ENCODE assay signal across 34 cellular contexts in the genomic region with DNA sequence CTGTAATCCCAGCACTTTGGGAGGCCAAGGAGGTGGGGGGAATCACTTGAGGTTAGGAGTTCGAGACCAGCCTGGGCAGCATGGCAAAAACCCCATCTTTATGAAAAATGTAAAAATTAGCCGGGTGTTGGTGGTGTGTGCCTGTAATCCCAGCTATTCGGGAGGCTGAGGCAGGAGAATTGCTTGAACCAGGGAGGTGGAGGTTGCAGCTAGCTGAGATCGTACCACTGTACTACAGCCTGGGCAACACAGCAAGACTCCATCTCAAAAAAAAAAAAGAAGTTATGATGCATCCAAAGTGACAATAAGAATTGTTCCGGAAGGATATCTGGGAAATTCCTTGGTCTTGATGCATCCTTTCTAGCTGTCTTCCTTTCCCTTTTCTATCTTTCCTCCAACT.
"Had no signal": no experiment of that assay in that cellular context is flagged by ENCODE, and none has a peak within 500 bp of the region (broad histone marks: within the 10 kb centered on the region; RNA-seq: fewer than 3 reads in every experiment).

No MANE protein-coding gene starts in this region.

- H3K27ac ChIP-seq: adrenal gland, Peyer's patch, VCaP had no signal

- H3K9me3 Mint-ChIP-seq: activated CD4-positive, alpha-beta memory T cell treated with anti-CD3 and anti-CD28 coated beads, Interleukin-2, amount 10 ng/mL, durations not matched to agents 7 days and 5 days; activated naive CD8-positive, alpha-beta T cell treated with anti-CD3 and anti-CD28 coated beads, Interleukin-2, amount 10 ng/mL, durations not matched to agents 7 days and 5 days; activated T-cell treated with anti-CD3 and anti-CD28 coated beads, Interleukin-2, amount 50 U/mL, for 72 hours; activated T-helper 17 cell treated with anti-CD3 and anti-CD28 coated beads, Interleukin-2, amount 50 U/mL, for 72 hours; T-cell had no signal

- H3K36me3 ChIP-seq: adrenal gland, Peyer's patch had no signal

- DNase-seq: activated CD4-positive, alpha-beta memory T cell treated with anti-CD3 and anti-CD28 coated beads, Interleukin-2, amount 10 ng/mL, durations not matched to agents 7 days and 5 days; activated CD4-positive, alpha-beta T cell treated with anti-CD3 and anti-CD28 coated beads for 1 hour; activated CD4-positive, alpha-beta T cell treated with anti-CD3 and anti-CD28 coated beads for 48 hours; activated CD4-positive, CD25-positive, alpha-beta regulatory T cell; activated CD8-positive, alpha-beta memory T cell treated with anti-CD3 and anti-CD28 coated beads for 24 hours; activated CD8-positive, alpha-beta memory T cell treated with anti-CD3 and anti-CD28 coated beads, Interleukin-2, amount 10 ng/mL, durations not matched to agents 7 days and 5 days; activated CD8-positive, alpha-beta memory T cell treated with anti-CD3 and anti-CD28 coated beads, Interleukin-2, amount 50 U/mL, for 48 hours; activated effector memory CD4-positive, alpha-beta T cell treated with anti-CD3 and anti-CD28 coated beads, Interleukin-2, amount 50 U/mL, for 16 hours; activated naive CD4-positive, alpha-beta T cell; activated naive CD4-positive, alpha-beta T cell treated with anti-CD3 and anti-CD28 coated beads, Interleukin-2, amount 50 U/mL, for 16 hours; activated naive CD8-positive, alpha-beta T cell treated with anti-CD3 and anti-CD28 coated beads, Interleukin-2, amount 10 ng/mL, durations not matched to agents 7 days and 5 days; activated T-cell treated with anti-CD3 and anti-CD28 coated beads, Interleukin-2, amount 50 U/mL, for 1 hour; activated T-cell treated with anti-CD3 and anti-CD28 coated beads, Interleukin-2, amount 50 U/mL, for 72 hours; central memory CD4-positive, alpha-beta T cell; NCI-H1105; NCI-H1436; NCI-H1694; NCI-H1930; NCI-H2081 treated with DMSO at 0.1 percent for 48 hours; NCI-H345; NCI-H524 treated with DMSO at 0.1 percent for 48 hours; NK-92 treated with Interleukin-12 subunit alpha and Interleukin-12 subunit beta, amount 100 ng/mL, for 24 hours; PC-3; Peyer's patch; RPMI8226; SHP77 treated with DMSO at 0.1 percent for 48 hours; T-cell; T-helper 2 cell; T-helper 9 cell had no signal

- H3K27ac Mint-ChIP-seq: activated CD4-positive, alpha-beta memory T cell treated with anti-CD3 and anti-CD28 coated beads, Interleukin-2, amount 10 ng/mL, durations not matched to agents 7 days and 5 days; activated CD8-positive, alpha-beta memory T cell treated with anti-CD3 and anti-CD28 coated beads, Interleukin-2, amount 10 ng/mL, durations not matched to agents 7 days and 5 days; activated naive CD8-positive, alpha-beta T cell treated with anti-CD3 and anti-CD28 coated beads, Interleukin-2, amount 10 ng/mL, durations not matched to agents 7 days and 5 days; activated T-cell treated with anti-CD3 and anti-CD28 coated beads, Interleukin-2, amount 50 U/mL, for 72 hours; activated T-helper 17 cell treated with anti-CD3 and anti-CD28 coated beads, Interleukin-2, amount 50 U/mL, for 72 hours; brain; T-cell had no signal

- H3K27me3 Mint-ChIP-seq: activated CD4-positive, alpha-beta memory T cell treated with anti-CD3 and anti-CD28 coated beads, Interleukin-2, amount 10 ng/mL, durations not matched to agents 7 days and 5 days; activated CD8-positive, alpha-beta memory T cell treated with anti-CD3 and anti-CD28 coated beads, Interleukin-2, amount 10 ng/mL, durations not matched to agents 7 days and 5 days; activated naive CD8-positive, alpha-beta T cell treated with anti-CD3 and anti-CD28 coated beads, Interleukin-2, amount 10 ng/mL, durations not matched to agents 7 days and 5 days; activated T-helper 17 cell treated with anti-CD3 and anti-CD28 coated beads, Interleukin-2, amount 50 U/mL, for 72 hours; brain; T-cell had no signal

- H3K4me1 ChIP-seq: Peyer's patch had no signal

- H3K4me3 ChIP-seq: adrenal gland, Peyer's patch had no signal

- ATAC-seq: activated CD8-positive, alpha-beta memory T cell treated with anti-CD3 and anti-CD28 coated beads, Interleukin-2, amount 10 ng/mL, durations not matched to agents 7 days and 5 days; activated T-cell treated with anti-CD3 and anti-CD28 coated beads, Interleukin-2, amount 50 U/mL, for 72 hours; activated T-helper 17 cell treated with anti-CD3 and anti-CD28 coated beads, Interleukin-2, amount 50 U/mL, for 72 hours; PC-3; SK-N-SH treated with all-trans-retinoic acid at 6 μM for 48 hours; T-cell had no signal

- H3K4me3 Mint-ChIP-seq: activated CD4-positive, alpha-beta memory T cell treated with anti-CD3 and anti-CD28 coated beads, Interleukin-2, amount 10 ng/mL, durations not matched to agents 7 days and 5 days; activated CD8-positive, alpha-beta memory T cell treated with anti-CD3 and anti-CD28 coated beads, Interleukin-2, amount 10 ng/mL, durations not matched to agents 7 days and 5 days; activated naive CD8-positive, alpha-beta T cell treated with anti-CD3 and anti-CD28 coated beads, Interleukin-2, amount 10 ng/mL, durations not matched to agents 7 days and 5 days; activated T-cell treated with anti-CD3 and anti-CD28 coated beads, Interleukin-2, amount 50 U/mL, for 72 hours; activated T-helper 17 cell treated with anti-CD3 and anti-CD28 coated beads, Interleukin-2, amount 50 U/mL, for 72 hours; brain; T-cell had no signal

- H3K27me3 ChIP-seq: adrenal gland, Peyer's patch had no signal

- H3K36me3 Mint-ChIP-seq: T-cell had no signal

- H3K9me3 ChIP-seq: adrenal gland, Peyer's patch had no signal
